Comparison of ENCODE assay signal across 10 cellular contexts in the genomic region with DNA sequence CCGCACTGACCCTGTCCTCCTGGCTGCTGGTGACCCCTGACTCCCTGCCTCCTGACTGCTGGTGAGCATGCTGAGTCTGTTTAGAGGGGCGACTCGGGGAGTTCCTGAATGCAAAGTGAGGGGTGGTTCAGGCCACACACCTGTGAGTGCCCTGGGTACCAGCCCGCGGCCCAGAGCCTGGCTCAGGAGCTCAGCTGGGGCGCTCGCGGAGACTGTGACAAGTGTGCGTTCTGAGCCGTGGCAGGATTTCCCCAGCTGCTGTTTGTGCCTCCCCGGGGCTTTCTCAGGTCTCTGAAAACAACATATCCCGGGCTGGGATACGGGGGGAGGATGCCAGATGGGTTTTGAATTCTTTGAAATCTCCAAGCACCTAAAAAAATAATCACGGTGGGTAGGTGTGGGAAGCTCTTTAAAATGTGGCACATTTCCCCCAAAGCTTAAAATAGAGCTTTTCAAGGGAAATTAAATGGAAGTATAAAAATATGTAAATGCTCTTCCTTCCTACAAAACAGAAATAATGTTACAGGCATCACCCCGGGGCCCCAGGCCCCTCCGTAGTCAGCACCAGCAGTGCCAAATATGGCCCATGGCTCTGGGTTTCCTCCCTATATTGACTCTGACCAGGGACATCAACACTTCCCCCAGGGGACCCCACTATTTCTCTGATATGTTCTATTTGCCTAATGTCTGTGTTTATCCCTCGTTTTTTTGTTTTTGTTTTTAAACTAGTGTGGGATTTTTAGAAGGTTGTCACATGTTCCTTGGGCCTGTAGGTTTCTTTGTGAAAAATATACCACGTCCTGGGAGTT. TPM values are rescaled to one million over a fixed set of nuclear protein-coding genes. Genes with fewer than 3 reads are reported as not detected.
A peak's percentile ranks its signal among the peaks of the same experiment; 100 is the strongest.
DNase-seq lines count a peak whose midpoint lies in the region; ATAC-seq and TF ChIP-seq lines count a peak whose summit lies in the region.
"Had no signal": no experiment of that assay in that cellular context is flagged by ENCODE, and none has a peak within 500 bp of the region (broad histone marks: within the 10 kb centered on the region; RNA-seq: fewer than 3 reads in every experiment).

No MANE protein-coding gene starts in this region.

- intact Hi-C loops in thyroid gland (cut with DNase I), result no loop called here

- H4K91ac ChIP-seq in neuronal stem cell (ENCODE audit: low read depth, low read length, poor library complexity), result no peak overlapping the region

- TF ChIP-seq CTCF in GM10248 (IDR thresholded peaks at IDR 0.05; ENCODE audit: control extremely low read depth, extremely low read depth, low read depth, missing control alignments) (no peak), thyroid gland (IDR thresholded peaks at IDR 0.05) (no peak)

- H3K27me3 ChIP-seq in neuronal stem cell (ENCODE audit: control insufficient read depth in 3 of 3, insufficient read depth in 3 of 3, low read depth in 1 of 3, low read length in 3 of 3) (peaks cover 0 to 25% (median 0%) of the 10 kb centered on the region in 3 experiments), thyroid gland (no peaks in the 10 kb centered on the region)

- whole genome bisulfite sequencing in neuronal stem cell (ENCODE audit: extremely low coverage in 2 of 2, insufficient read length in 2 of 2, insufficient replicate concordance in 1 of 2), 2 donors, result no CpG with 5 or more reads among the region's 18 CpGs
- 61 to 64% methylated on average over 17 to 18 of the region's 18 CpGs for WGBS in thyroid gland, 2 donors

- no peak overlapping the region for H3K14ac ChIP-seq in neuronal stem cell (ENCODE audit: low read length)

- H3K4me3 ChIP-seq in neuronal stem cell (ENCODE audit: low read length in 2 of 2) (no peak overlapping the region), thyroid gland (replicated peaks in 1 of 3) (no peak overlapping the region)
- H3K4me3 ChIP-seq: thoracic aorta had no signal

- peak overlapping the region; percentile 57 for H2BK5ac ChIP-seq in neuronal stem cell (ENCODE audit: low read length)

- H3K36me3 ChIP-seq in neuronal stem cell (replicated peaks in 1 of 2; ENCODE audit: control insufficient read depth in 2 of 2, insufficient read depth in 2 of 2, low read length in 2 of 2), result no peaks in the 10 kb centered on the region
- H3K36me3 ChIP-seq in thyroid gland, result no peaks in the 10 kb centered on the region
- H3K36me3 ChIP-seq: thoracic aorta had no signal

- DNase-seq in GM10248 (ENCODE audit: extremely low spot score) (peak; percentile 70), neuronal stem cell (ENCODE audit: low spot score) (no peak), C1 segment of cervical spinal cord (lab: John Stamatoyannopoulos, UW) (no peak), cerebellar nuclear complex (lab: John Stamatoyannopoulos, UW) (no peak), thyroid gland (no peak)
- peak; percentile 81 for DNase-seq in activated CD8-positive, alpha-beta memory T cell treated with anti-CD3 and anti-CD28 coated beads for 24 hours
- DNase-seq: DMS153 had no signal

- H3K27ac ChIP-seq in neuronal stem cell (replicated peaks; ENCODE audit: low read length) (no peak overlapping the region), thyroid gland (no peak overlapping the region)
- H3K27ac ChIP-seq: thoracic aorta had no signal

- ATAC-seq in HG02870 (IDR thresholded peaks at IDR 0.05; ENCODE audit: unreplicated experiment) (peak; percentile 56), GM18870 (IDR thresholded peaks at IDR 0.05; ENCODE audit: unreplicated experiment) (no peak)

- no peak overlapping the region for H2BK12ac ChIP-seq in neuronal stem cell (ENCODE audit: low read length)

- no peak overlapping the region for H4K8ac ChIP-seq in neuronal stem cell (ENCODE audit: low read depth, low read length)

- H2AFZ ChIP-seq in neuronal stem cell (ENCODE audit: low read length), result no peak overlapping the region

- H3K9me3 ChIP-seq in neuronal stem cell (replicated peaks in 1 of 2; ENCODE audit: control insufficient read depth in 2 of 2, insufficient read depth in 1 of 2, low read depth in 1 of 2, low read length in 2 of 2) (no peaks in the 10 kb centered on the region), thyroid gland (no peaks in the 10 kb centered on the region)
- H3K9me3 ChIP-seq: thoracic aorta had no signal

- CTCF ChIA-PET in GM10248 (lab: Yijun Ruan, JAX), result interaction anchor here (0.8 to 10.4 kb wide), 11 partner anchors 11 to 86 kb away, joined by 3 to 101 read pairs (median 9); partner anchors contain the start of gene TAGAP

- H3K4ac ChIP-seq in neuronal stem cell (ENCODE audit: low read length), result no peak overlapping the region

- H2AK5ac ChIP-seq in neuronal stem cell (ENCODE audit: low read depth, low read length), result no peak overlapping the region

- H3K4me1 ChIP-seq in neuronal stem cell (ENCODE audit: control insufficient read depth in 2 of 2, insufficient read depth in 1 of 2, low read depth in 1 of 2, low read length in 2 of 2) (peaks cover 0 to 2% of the 10 kb centered on the region in 2 donors), thyroid gland (peaks cover 9 to 12% of the 10 kb centered on the region in 2 donors)

- peak overlapping the region; percentile 10 for H3K23ac ChIP-seq in neuronal stem cell (ENCODE audit: low read depth, low read length, poor library complexity)

- peak overlapping the region; percentile 37 for H3K9ac ChIP-seq in neuronal stem cell (ENCODE audit: low read depth, low read length, poor library complexity)

- H3K79me1 ChIP-seq in neuronal stem cell (ENCODE audit: low read depth, low read length), result no peaks in the 10 kb centered on the region

- peak overlapping the region; percentile 76 for H3K18ac ChIP-seq in neuronal stem cell (ENCODE audit: low read length)

- no peak overlapping the region for H2BK15ac ChIP-seq in neuronal stem cell (ENCODE audit: low read length)

- POLR2A ChIA-PET in GM10248 (lab: Yijun Ruan, JAX), result no interaction called here

- no peak overlapping the region for H3K4me2 ChIP-seq in neuronal stem cell (ENCODE audit: insufficient read depth, low read length, poor library complexity, severe bottlenecking)

- no peak for TF ChIP-seq POLR2A in thyroid gland (IDR thresholded peaks at IDR 0.05)

- no peak overlapping the region for H2BK120ac ChIP-seq in neuronal stem cell (ENCODE audit: low read depth, low read length)

RNA-seq across cellular contexts. Expression of gene TAGAP, which starts 49.9 kb away (rescaled TPM):
- polyA plus RNA-seq in neuronal stem cell (2013, experiment 1 of 2), result not detected
- not detected for polyA plus RNA-seq in neuronal stem cell (2013, experiment 2 of 2)
- total RNA-seq in thyroid gland, result 1 to 10 TPM; 1.1 to 3.7 (median 1.7) TPM

Comparison
In these comparisons a context has a peak if more than half of its experiments do, and no peak if none do; other contexts are left out.
1. DNase-seq: peak in GM10248 (single experiment) and activated CD8-positive, alpha-beta memory T cell treated with anti-CD3 and anti-CD28 coated beads for 24 hours (single experiment); none in neuronal stem cell (single experiment), C1 segment of cervical spinal cord (0 of 14), cerebellar nuclear complex (0 of 2) and thyroid gland (0 of 2).